In genomic region chrX:19372170-19373033, GRCh38 we compare ENCODE assay signal across 8 cellular contexts. TPM values are rescaled to one million over a fixed set of nuclear protein-coding genes. Genes with fewer than 3 reads are reported as not detected.
DNase-seq lines count a peak whose midpoint lies in the region; ATAC-seq, FAIRE-seq and TF ChIP-seq lines count a peak whose summit lies in the region.

No MANE protein-coding gene starts in this region.

- no peak for TF ChIP-seq EP300 in neural cell (conservative IDR thresholded peaks at IDR 0.05; ENCODE audit: poor library complexity, severe bottlenecking)

- H3K4me3 ChIP-seq in neural cell (ENCODE audit: low read length): peak overlapping the region; percentile 61

- no peaks in the 10 kb centered on the region for H3K27me3 Mint-ChIP-seq in activated T-helper 2 cell treated with anti-CD3 and anti-CD28 coated beads, Interferon-gamma antibody, Interleukin-2, Interleukin-4, amounts not matched to agents 10 μg/mL and 5 μg/mL and 100 μg/mL, durations not matched to agents 14 hours and 24 hours and 36 hours (ENCODE audit: low read depth)
- H3K27me3 Mint-ChIP-seq in stimulated activated naive CD8-positive, alpha-beta T cell treated with anti-CD3 and anti-CD28 coated beads, Interleukin-15, amount 100 ng/mL, for 72 hours: no peaks in the 10 kb centered on the region

- H3K4me3 Mint-ChIP-seq in activated T-helper 2 cell treated with anti-CD3 and anti-CD28 coated beads, Interferon-gamma antibody, Interleukin-2, Interleukin-4, amounts not matched to agents 10 μg/mL and 5 μg/mL and 100 μg/mL, durations not matched to agents 14 hours and 24 hours and 36 hours (ENCODE audit: low read depth): peak overlapping the region; percentile 62
- H3K4me3 Mint-ChIP-seq in stimulated activated naive CD8-positive, alpha-beta T cell treated with anti-CD3 and anti-CD28 coated beads, Interleukin-15, amount 100 ng/mL, for 72 hours: peak overlapping the region; percentile 84 to 90

- no peak overlapping the region for H3K27ac Mint-ChIP-seq in activated T-helper 2 cell treated with anti-CD3 and anti-CD28 coated beads, Interferon-gamma antibody, Interleukin-2, Interleukin-4, amounts not matched to agents 10 μg/mL and 5 μg/mL and 100 μg/mL, durations not matched to agents 14 hours and 24 hours and 36 hours
- peak overlapping the region; percentile 94 to 95 for H3K27ac Mint-ChIP-seq in stimulated activated naive CD8-positive, alpha-beta T cell treated with anti-CD3 and anti-CD28 coated beads, Interleukin-15, amount 100 ng/mL, for 72 hours

- H3K27me3 ChIP-seq in neural cell (ENCODE audit: insufficient read depth, low read depth, low read length): no peaks in the 10 kb centered on the region

- H3K4me2 ChIP-seq in neural cell (ENCODE audit: low read length): no peak overlapping the region

- H3K9me3 ChIP-seq in neural cell (ENCODE audit: low read length): no peaks in the 10 kb centered on the region

- no peaks in the 10 kb centered on the region for H3K9me3 Mint-ChIP-seq in activated T-helper 2 cell treated with anti-CD3 and anti-CD28 coated beads, Interferon-gamma antibody, Interleukin-2, Interleukin-4, amounts not matched to agents 10 μg/mL and 5 μg/mL and 100 μg/mL, durations not matched to agents 14 hours and 24 hours and 36 hours
- no peaks in the 10 kb centered on the region for H3K9me3 Mint-ChIP-seq in stimulated activated naive CD8-positive, alpha-beta T cell treated with anti-CD3 and anti-CD28 coated beads, Interleukin-15, amount 100 ng/mL, for 72 hours

- no peak for FAIRE-seq in RCC 7860 (lab: Jason Lieb, UNC)

- peak; percentile 80 for TF ChIP-seq CTCF in neural cell (IDR thresholded peaks at IDR 0.05; ENCODE audit: poor library complexity, severe bottlenecking)

- H3K36me3 ChIP-seq in neural cell (ENCODE audit: insufficient read depth, low read length): no peaks in the 10 kb centered on the region

- intact Hi-C loops in activated T-helper 2 cell treated with anti-CD3 and anti-CD28 coated beads, Interferon-gamma antibody, Interleukin-2, Interleukin-4, amounts not matched to agents 10 μg/mL and 5 μg/mL and 100 μg/mL, durations not matched to agents 14 hours and 24 hours and 36 hours (cut with micrococcal nuclease): loop anchor here (1.0 to 5.0 kb wide), 2 partner anchors 160 to 695 kb away; no protein-coding TSS in a partner anchor

- H3K9me2 ChIP-seq in neural cell (ENCODE audit: insufficient read depth, low read length): no peaks in the 10 kb centered on the region

- no peaks in the 10 kb centered on the region for H3F3A ChIP-seq in neural cell (ENCODE audit: insufficient read depth, low read length, poor library complexity, severe bottlenecking)

- peak overlapping the region; percentile 12 for H3K27ac ChIP-seq in neural cell (ENCODE audit: low read length)

- H4K20me1 ChIP-seq in neural cell (ENCODE audit: insufficient read depth): no peaks in the 10 kb centered on the region

- H3K9ac ChIP-seq in neural cell (ENCODE audit: low read length): peak overlapping the region; percentile 48

- TF ChIP-seq RAD21 in neural cell (conservative IDR thresholded peaks at IDR 0.05): peak; percentile 86

- H3K4me1 Mint-ChIP-seq in activated T-helper 2 cell treated with anti-CD3 and anti-CD28 coated beads, Interferon-gamma antibody, Interleukin-2, Interleukin-4, amounts not matched to agents 10 μg/mL and 5 μg/mL and 100 μg/mL, durations not matched to agents 14 hours and 24 hours and 36 hours (ENCODE audit: low read depth): peaks cover 5% of the 10 kb centered on the region
- peaks cover 10% of the 10 kb centered on the region for H3K4me1 Mint-ChIP-seq in stimulated activated naive CD8-positive, alpha-beta T cell treated with anti-CD3 and anti-CD28 coated beads, Interleukin-15, amount 100 ng/mL, for 72 hours

- DNase-seq in AML-193 (lab: John Stamatoyannopoulos, UW) (peak; percentile 30 to 55), HT1080 (ENCODE audit: low read depth) (peak; percentile 67), RCC 7860 (ENCODE audit: low spot score) (peak; percentile 27), fibroblast of the conjunctiva (ENCODE audit: low read depth) (peak; percentile 45)
- peak; percentile 41 for DNase-seq in activated T-helper 2 cell treated with anti-CD3 and anti-CD28 coated beads, Interferon-gamma antibody, Interleukin-2, Interleukin-4, amounts not matched to agents 10 μg/mL and 5 μg/mL and 100 μg/mL, durations not matched to agents 14 hours and 24 hours and 36 hours (ENCODE audit: low spot score)
- DNase-seq in stimulated activated naive CD8-positive, alpha-beta T cell treated with anti-CD3 and anti-CD28 coated beads, Interleukin-15, amount 100 ng/mL, for 72 hours: peak; percentile 64 to 70

- H3K36me3 Mint-ChIP-seq in activated T-helper 2 cell treated with anti-CD3 and anti-CD28 coated beads, Interferon-gamma antibody, Interleukin-2, Interleukin-4, amounts not matched to agents 10 μg/mL and 5 μg/mL and 100 μg/mL, durations not matched to agents 14 hours and 24 hours and 36 hours (ENCODE audit: low read depth): no peaks in the 10 kb centered on the region

- peak; percentile 78 for ATAC-seq in GM18909 (IDR thresholded peaks at IDR 0.05; ENCODE audit: poor library complexity, unreplicated experiment)
- ATAC-seq in stimulated activated naive CD8-positive, alpha-beta T cell treated with anti-CD3 and anti-CD28 coated beads, Interleukin-15, amount 100 ng/mL, for 72 hours: peak; percentile 82

- H3K79me2 ChIP-seq in neural cell (replicated peaks; ENCODE audit: insufficient read depth, low read length): no peaks in the 10 kb centered on the region

- H2AFZ ChIP-seq in neural cell (ENCODE audit: low read depth, low read length): no peak overlapping the region

TF ChIP-seq in neural cell, 6 proteins besides CTCF, POLR2A, EP300 and RAD21:
- TF ChIP-seq SMC3 (conservative IDR thresholded peaks at IDR 0.05; ENCODE audit: poor library complexity) (peak; percentile 86), MXI1 (conservative IDR thresholded peaks at IDR 0.05; ENCODE audit: poor library complexity, severe bottlenecking) (no peak)

RNA-seq across cellular contexts. Expression of gene PDHA1, which starts 28.7 kb away (rescaled TPM):
- total RNA-seq in HT1080 (2014; rRNA removed; shearing (Covaris generic)): 114 and 153 TPM in 2 replicates
- polyA plus RNA-seq in HT1080 (2015; cell fraction: cytosol; rRNA removed): 82.1 and 94.5 TPM in 2 replicates
- polyA plus RNA-seq in HT1080 (2015; cell fraction: nucleus; rRNA removed): 148 and 157 TPM in 2 replicates
- 200 and 208 TPM in 2 replicates for total RNA-seq in activated T-helper 2 cell treated with anti-CD3 and anti-CD28 coated beads, Interferon-gamma antibody, Interleukin-2, Interleukin-4, amounts not matched to agents 10 μg/mL and 5 μg/mL and 100 μg/mL, durations not matched to agents 14 hours and 24 hours and 36 hours
- 224 and 241 TPM in 2 replicates for polyA plus RNA-seq in neural cell
- polyA minus RNA-seq in neural cell: 42.6 and 76.5 TPM in 2 replicates

Comparison
In these comparisons a context has a peak if more than half of its experiments do, and no peak if none do; other contexts are left out.
1. Peak in every context shown above with its lines: DNase-seq, ATAC-seq, H3K4me3 ChIP-seq and H3K27ac ChIP-seq.